ENCODE assay signal across 17 cellular contexts in the genomic region with DNA sequence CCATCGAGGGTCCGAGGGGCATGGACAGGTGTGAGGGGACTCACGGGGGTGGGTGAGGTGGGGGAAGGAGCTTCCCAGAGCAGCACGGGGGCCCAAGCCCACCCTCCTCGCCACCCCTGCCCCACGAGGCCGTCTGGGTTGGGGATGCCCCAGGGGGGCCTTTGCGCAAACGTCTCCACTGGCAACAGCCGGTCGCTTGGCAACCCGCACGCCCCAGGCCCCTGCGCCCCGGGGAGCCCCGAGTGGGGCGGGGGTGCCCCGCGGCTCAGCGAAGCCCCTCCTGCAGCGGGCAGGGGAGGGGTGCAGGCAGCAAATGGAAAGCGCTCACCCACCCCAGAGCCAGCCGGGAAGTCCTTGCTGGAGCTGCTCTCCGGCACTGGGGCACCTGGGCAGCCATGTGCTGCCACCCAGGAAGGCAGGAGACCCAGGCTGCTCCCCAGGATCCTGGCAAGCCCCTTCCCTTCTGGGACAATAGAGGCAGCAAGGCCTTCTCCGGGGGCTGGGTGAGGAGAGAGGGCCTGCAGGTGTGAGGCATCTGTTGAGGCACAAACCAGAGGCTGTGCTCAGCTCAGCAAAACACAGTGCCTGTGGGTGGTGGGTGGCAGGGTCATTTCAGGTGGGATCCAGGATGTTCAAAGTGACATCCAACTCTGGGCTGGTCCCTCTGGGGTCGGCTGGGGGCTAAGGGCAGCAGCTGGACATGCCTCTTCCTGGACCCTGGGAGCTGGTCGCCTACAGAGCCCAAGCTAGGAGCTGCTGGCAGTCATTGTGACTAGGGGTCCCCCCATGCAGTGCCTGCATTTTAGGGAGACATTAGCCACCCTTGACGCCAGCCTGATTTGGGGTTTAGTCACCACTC.
DNase-seq lines count a peak whose midpoint lies in the region; ATAC-seq and TF ChIP-seq lines count a peak whose summit lies in the region.
"Had no signal": no experiment of that assay in that cellular context is flagged by ENCODE, and none has a peak within 500 bp of the region (broad histone marks: within the 10 kb centered on the region; RNA-seq: fewer than 3 reads in every experiment).

No MANE protein-coding gene starts in this region.

- H3K9me3 ChIP-seq in right cardiac atrium (ENCODE audit: control insufficient read depth, low read length) (no peaks in the 10 kb centered on the region), left ventricle myocardium inferior (replicated peaks) (no peaks in the 10 kb centered on the region), body of pancreas (no peaks in the 10 kb centered on the region), mucosa of descending colon (no peaks in the 10 kb centered on the region), testis (no peaks in the 10 kb centered on the region)
- H3K9me3 ChIP-seq: BLaER1, left lung, upper lobe of left lung had no signal

- TF ChIP-seq POLR2A in body of pancreas (IDR thresholded peaks at IDR 0.05) (no peak), GM18505 (IDR thresholded peaks at IDR 0.05; ENCODE audit: borderline replicate concordance, extremely low read depth, insufficient read depth, insufficient read length) (no peak), testis (IDR thresholded peaks at IDR 0.05) (no peak)

- no peak overlapping the region for H3K27ac ChIP-seq in right cardiac atrium (ENCODE audit: low read length)
- no peak overlapping the region for H3K27ac ChIP-seq in left ventricle myocardium inferior (replicated peaks)
- H3K27ac ChIP-seq in body of pancreas, result peak overlapping the region in 3 of 4 donors; percentile 80 to 86 (median 80)
- no peak overlapping the region for H3K27ac ChIP-seq in testis
- H3K27ac ChIP-seq: BLaER1, GM23248, left lung had no signal

- H3K4me3 ChIP-seq in right cardiac atrium (ENCODE audit: low read length) (no peak overlapping the region), left ventricle myocardium inferior (no peak overlapping the region), body of pancreas (no peak overlapping the region), mucosa of descending colon (no peak overlapping the region), testis (no peak overlapping the region)
- H3K4me3 ChIP-seq: BLaER1, GM23248, left lung had no signal

- 52% methylated on average over 28 of the region's 28 CpGs for WGBS in right cardiac atrium
- WGBS in body of pancreas, 2 donors, result 58 to 59% methylated on average over 3 to 27 of the region's 28 CpGs
- 57 to 61% methylated on average over 2 to 28 of the region's 28 CpGs for WGBS in testis, 2 donors

- ATAC-seq in right cardiac atrium, result no peak
- ATAC-seq in body of pancreas, result no peak
- no peak for ATAC-seq in mucosa of descending colon
- no peak for ATAC-seq in HG03139 (IDR thresholded peaks at IDR 0.05; ENCODE audit: unreplicated experiment)
- ATAC-seq in GM18505 (IDR thresholded peaks at IDR 0.05; ENCODE audit: unreplicated experiment), result no peak
- ATAC-seq: activated CD8-positive, alpha-beta T cell treated with anti-CD3 and anti-CD28 coated beads, Interleukin-2, amount 10 ng/mL, durations not matched to agents 7 days and 5 days; stimulated activated effector memory CD8-positive, alpha-beta T cell treated with anti-CD3 and anti-CD28 coated beads, Interleukin-12 subunit alpha, Interleukin-12 subunit beta, amount 100 ng/mL, for 72 hours had no signal

- H3K4me1 ChIP-seq in right cardiac atrium (ENCODE audit: control insufficient read depth, insufficient read depth, low read length) (no peaks in the 10 kb centered on the region), left ventricle myocardium inferior (peaks cover 32% of the 10 kb centered on the region), body of pancreas (peaks cover 66% of the 10 kb centered on the region), mucosa of descending colon (ENCODE audit: low read depth) (peaks cover 36% of the 10 kb centered on the region), testis (peaks cover 28% of the 10 kb centered on the region)

- H3K27me3 ChIP-seq in right cardiac atrium (ENCODE audit: control insufficient read depth, insufficient read depth) (no peaks in the 10 kb centered on the region), left ventricle myocardium inferior (ENCODE audit: low read depth) (peaks cover 97% of the 10 kb centered on the region), body of pancreas (no peaks in the 10 kb centered on the region), testis (no peaks in the 10 kb centered on the region)
- H3K27me3 ChIP-seq: upper lobe of left lung had no signal

- TF ChIP-seq CTCF in left ventricle myocardium inferior (IDR thresholded peaks at IDR 0.05; ENCODE audit: borderline replicate concordance), result no peak
- no peak for TF ChIP-seq CTCF in body of pancreas (IDR thresholded peaks at IDR 0.05)
- no peak for TF ChIP-seq CTCF in mucosa of descending colon (IDR thresholded peaks at IDR 0.05)
- no peak for TF ChIP-seq CTCF in testis (IDR thresholded peaks at IDR 0.05)

- H3K36me3 ChIP-seq in left ventricle myocardium inferior (no peaks in the 10 kb centered on the region), body of pancreas (replicated peaks in 1 of 2; ENCODE audit: insufficient read depth in 1 of 2, low read depth in 2 of 2) (no peaks in the 10 kb centered on the region), mucosa of descending colon (ENCODE audit: low read depth) (no peaks in the 10 kb centered on the region), testis (ENCODE audit: low read depth, missing control alignments) (no peaks in the 10 kb centered on the region)
- H3K36me3 ChIP-seq: BLaER1, left lung, upper lobe of left lung had no signal

- DNase-seq in right cardiac atrium (peak in 2 of 3 donors; percentile 52 to 62), left ventricle myocardium inferior (no peak), body of pancreas (no peak), mucosa of descending colon (peak in 2 of 3 donors; percentile 48 to 52), testis (no peak)
- DNase-seq in stimulated activated naive CD4-positive, alpha-beta T cell treated with Interleukin-2 at 50 U/mL for 16 hours (lab: John Stamatoyannopoulos, UW), result no peak
- DNase-seq: activated CD8-positive, alpha-beta T cell treated with anti-CD3 and anti-CD28 coated beads, Interleukin-2, amount 10 ng/mL, durations not matched to agents 7 days and 5 days; amniotic stem cell; NCI-H1436 treated with DMSO at 0.1 percent for 48 hours; T1000 had no signal

- intact Hi-C loops in right cardiac atrium (cut with DNase I), result loop anchor here in 3 of 4 donors (5.0 to 10.0 kb wide), 4 partner anchors 63 to 135 kb away; partner anchors contain the start of gene CBX8 (in 1 of the 3)
- intact Hi-C loops in left ventricle myocardium inferior (cut with micrococcal nuclease), result no loop called here
- intact Hi-C loops in body of pancreas (cut with DNase I), result loop anchor here (5.0 kb wide), 1 partner anchor 73 kb away; no protein-coding TSS in a partner anchor
- intact Hi-C loops in mucosa of descending colon (cut with DNase I, micrococcal nuclease), result no loop called here
- intact Hi-C loops in testis (cut with DNase I; ENCODE audit: low total_unique reads), result no loop called here

Comparison
In these comparisons a context has a peak if more than half of its experiments do, and no peak if none do; other contexts are left out.
1. DNase-seq: peak in right cardiac atrium (2 of 3) and mucosa of descending colon (2 of 3); none in left ventricle myocardium inferior (single experiment), body of pancreas (0 of 4), stimulated activated naive CD4-positive, alpha-beta T cell treated with Interleukin-2 at 50 U/mL for 16 hours (single experiment) and testis (single experiment).
2. intact Hi-C loops: an anchor here in right cardiac atrium (5.0 to 10.0 kb wide) and body of pancreas (5.0 kb wide); none called in left ventricle myocardium inferior, mucosa of descending colon and testis.
3. H3K27ac ChIP-seq: peak in body of pancreas (3 of 4); none in right cardiac atrium (single experiment), left ventricle myocardium inferior (single experiment) and testis (0 of 2).